25 cellular contexts compared by ENCODE assay signal in genomic region chr15:91849180-91849579, GRCh38. TPM values are rescaled to one million over a fixed set of nuclear protein-coding genes. Genes with fewer than 3 reads are reported as not detected.
A peak's percentile ranks its signal among the peaks of the same experiment; 100 is the strongest.
DNase-seq lines count a peak whose midpoint lies in the region; ATAC-seq and TF ChIP-seq lines count a peak whose summit lies in the region.
"Had no signal": no experiment of that assay in that cellular context is flagged by ENCODE, and none has a peak within 500 bp of the region (broad histone marks: within the 10 kb centered on the region; RNA-seq: fewer than 3 reads in every experiment).

No MANE protein-coding gene starts in this region.

- H3K4me1 ChIP-seq in uterus (peaks cover 5 to 7% of the 10 kb centered on the region in 2 donors), upper lobe of right lung (peaks cover 14% of the 10 kb centered on the region)

- DNase-seq in activated naive CD4-positive, alpha-beta T cell treated with anti-CD3 and anti-CD28 coated beads for 36 hours = no peak
- DNase-seq in activated naive CD4-positive, alpha-beta T cell treated with anti-CD3 and anti-CD28 coated beads, Interleukin-2, amount 10 ng/mL, durations not matched to agents 7 days and 5 days = no peak
- no peak for DNase-seq in activated naive CD8-positive, alpha-beta T cell treated with anti-CD3 and anti-CD28 coated beads for 36 hours
- DNase-seq in glomerular visceral epithelial cell (ENCODE audit: extremely low spot score) = no peak
- no peak for DNase-seq in uterus
- DNase-seq in upper lobe of right lung = no peak
- DNase-seq: activated CD4-positive, alpha-beta T cell treated with anti-CD3 and anti-CD28 coated beads, Interleukin-2, amount 50 U/mL, for 4 hours; activated CD4-positive, CD25-positive, alpha-beta regulatory T cell; activated CD8-positive, alpha-beta memory T cell treated with anti-CD3 and anti-CD28 coated beads, Interleukin-2, amount 50 U/mL, for 48 hours; CD8-positive, alpha-beta T cell; gastrocnemius medialis; NCI-H2081 treated with DMSO at 0.1 percent for 48 hours; NCI-H345; PC-9; right lobe of liver; spleen; stimulated activated CD4-positive, alpha-beta T cell treated with anti-CD3 and anti-CD28 coated beads, Interleukin-2, amount 100 ng/mL, for 24 hours had no signal

- no peak overlapping the region for H3K27ac Mint-ChIP-seq in activated naive CD4-positive, alpha-beta T cell treated with anti-CD3 and anti-CD28 coated beads for 36 hours
- no peak overlapping the region for H3K27ac Mint-ChIP-seq in activated naive CD4-positive, alpha-beta T cell treated with anti-CD3 and anti-CD28 coated beads, Interleukin-2, amount 10 ng/mL, durations not matched to agents 7 days and 5 days
- H3K27ac Mint-ChIP-seq in activated naive CD8-positive, alpha-beta T cell treated with anti-CD3 and anti-CD28 coated beads for 36 hours = no peak overlapping the region
- H3K27ac Mint-ChIP-seq: activated T-helper 2 cell treated with anti-CD3 and anti-CD28 coated beads, Interferon-gamma antibody, Interleukin-2, Interleukin-4, amounts not matched to agents 10 μg/mL and 5 μg/mL and 100 μg/mL, durations not matched to agents 14 hours and 24 hours and 36 hours; CD8-positive, alpha-beta T cell; progenitor cell of endocrine pancreas; type B pancreatic cell had no signal

- no peaks in the 10 kb centered on the region for H3K9me3 Mint-ChIP-seq in activated naive CD4-positive, alpha-beta T cell treated with anti-CD3 and anti-CD28 coated beads for 36 hours
- H3K9me3 Mint-ChIP-seq in activated naive CD4-positive, alpha-beta T cell treated with anti-CD3 and anti-CD28 coated beads, Interleukin-2, amount 10 ng/mL, durations not matched to agents 7 days and 5 days = peaks cover 3% of the 10 kb centered on the region
- no peaks in the 10 kb centered on the region for H3K9me3 Mint-ChIP-seq in activated naive CD8-positive, alpha-beta T cell treated with anti-CD3 and anti-CD28 coated beads for 36 hours
- H3K9me3 Mint-ChIP-seq: CD8-positive, alpha-beta T cell; type B pancreatic cell had no signal

- no peak for TF ChIP-seq POLR2A in uterus (IDR thresholded peaks at IDR 0.05)

- H3K4me3 Mint-ChIP-seq in activated naive CD4-positive, alpha-beta T cell treated with anti-CD3 and anti-CD28 coated beads for 36 hours = peak overlapping the region; percentile 48
- H3K4me3 Mint-ChIP-seq in activated naive CD4-positive, alpha-beta T cell treated with anti-CD3 and anti-CD28 coated beads, Interleukin-2, amount 10 ng/mL, durations not matched to agents 7 days and 5 days = no peak overlapping the region
- peak overlapping the region; percentile 40 for H3K4me3 Mint-ChIP-seq in activated naive CD8-positive, alpha-beta T cell treated with anti-CD3 and anti-CD28 coated beads for 36 hours

- no peaks in the 10 kb centered on the region for H3K9me3 ChIP-seq in uterus
- H3K9me3 ChIP-seq in upper lobe of right lung = no peaks in the 10 kb centered on the region
- H3K9me3 ChIP-seq: gastrocnemius medialis, right lobe of liver, spleen had no signal

- no peaks in the 10 kb centered on the region for H3K36me3 ChIP-seq in uterus
- no peaks in the 10 kb centered on the region for H3K36me3 ChIP-seq in upper lobe of right lung
- H3K36me3 ChIP-seq: gastrocnemius medialis, right lobe of liver, spleen had no signal

- peaks cover 23% of the 10 kb centered on the region for H3K4me1 Mint-ChIP-seq in activated naive CD4-positive, alpha-beta T cell treated with anti-CD3 and anti-CD28 coated beads for 36 hours (ENCODE audit: low read depth)
- peaks cover 35% of the 10 kb centered on the region for H3K4me1 Mint-ChIP-seq in activated naive CD4-positive, alpha-beta T cell treated with anti-CD3 and anti-CD28 coated beads, Interleukin-2, amount 10 ng/mL, durations not matched to agents 7 days and 5 days
- H3K4me1 Mint-ChIP-seq in activated naive CD8-positive, alpha-beta T cell treated with anti-CD3 and anti-CD28 coated beads for 36 hours = peaks cover 17% of the 10 kb centered on the region

- no peaks in the 10 kb centered on the region for H3K27me3 Mint-ChIP-seq in activated naive CD4-positive, alpha-beta T cell treated with anti-CD3 and anti-CD28 coated beads for 36 hours (ENCODE audit: low read depth)
- H3K27me3 Mint-ChIP-seq in activated naive CD4-positive, alpha-beta T cell treated with anti-CD3 and anti-CD28 coated beads, Interleukin-2, amount 10 ng/mL, durations not matched to agents 7 days and 5 days = peaks cover 29% of the 10 kb centered on the region
- peaks cover 17% of the 10 kb centered on the region for H3K27me3 Mint-ChIP-seq in activated naive CD8-positive, alpha-beta T cell treated with anti-CD3 and anti-CD28 coated beads for 36 hours

- intact Hi-C loops in activated naive CD4-positive, alpha-beta T cell treated with anti-CD3 and anti-CD28 coated beads for 36 hours (cut with micrococcal nuclease) = loop anchor here (1.0 kb wide), 1 partner anchor 228 kb away; no protein-coding TSS in a partner anchor
- intact Hi-C loops in uterus (cut with DNase I; ENCODE audit: low total_unique reads) = no loop called here
- intact Hi-C loops in upper lobe of right lung (cut with DNase I) = no loop called here

- H3K27me3 ChIP-seq in layer of hippocampus (ENCODE audit: control insufficient read depth, insufficient read depth, low read length) (no peaks in the 10 kb centered on the region), uterus (no peaks in the 10 kb centered on the region), upper lobe of right lung (no peaks in the 10 kb centered on the region)
- H3K27me3 ChIP-seq: gastrocnemius medialis, right lobe of liver had no signal

- CTCF ChIA-PET in activated naive CD4-positive, alpha-beta T cell treated with anti-CD3 and anti-CD28 coated beads for 36 hours (lab: Charles Lee) = interaction anchor here (0.5 to 8.3 kb wide), 23 partner anchors 14 to 574 kb away, joined by 3 to 83 read pairs (median 4); no protein-coding TSS in a partner anchor
- CTCF ChIA-PET in activated naive CD4-positive, alpha-beta T cell treated with anti-CD3 and anti-CD28 coated beads, Interleukin-2, amount 10 ng/mL, durations not matched to agents 7 days and 5 days (lab: Charles Lee) = interaction anchor here (0.6 to 7.5 kb wide), 9 partner anchors 9 to 229 kb away, joined by 3 to 61 read pairs (median 9); no protein-coding TSS in a partner anchor

- no peak overlapping the region for H3K4me3 ChIP-seq in uterus
- H3K4me3 ChIP-seq in upper lobe of right lung = no peak overlapping the region
- H3K4me3 ChIP-seq: gastrocnemius medialis, hepatocyte, PC-9, right lobe of liver, spleen had no signal

- no peak for ATAC-seq in upper lobe of right lung
- ATAC-seq: CD8-positive, alpha-beta T cell; gastrocnemius medialis; HepG2; right lobe of liver; Right ventricle myocardium inferior had no signal

- TF ChIP-seq CTCF in uterus (IDR thresholded peaks at IDR 0.05) (no peak), upper lobe of right lung (IDR thresholded peaks at IDR 0.05) (no peak)

- no peaks in the 10 kb centered on the region for H3K36me3 Mint-ChIP-seq in activated naive CD4-positive, alpha-beta T cell treated with anti-CD3 and anti-CD28 coated beads for 36 hours (ENCODE audit: low read depth)
- H3K36me3 Mint-ChIP-seq in activated naive CD4-positive, alpha-beta T cell treated with anti-CD3 and anti-CD28 coated beads, Interleukin-2, amount 10 ng/mL, durations not matched to agents 7 days and 5 days = peaks cover 1% of the 10 kb centered on the region
- H3K36me3 Mint-ChIP-seq in activated naive CD8-positive, alpha-beta T cell treated with anti-CD3 and anti-CD28 coated beads for 36 hours = no peaks in the 10 kb centered on the region

- H3K27ac ChIP-seq in layer of hippocampus (ENCODE audit: low read depth, low read length) = peak overlapping the region; percentile 41
- peak overlapping the region; percentile 58 for H3K27ac ChIP-seq in temporal lobe (ENCODE audit: low read depth, low read length)
- H3K27ac ChIP-seq in uterus = no peak overlapping the region
- H3K27ac ChIP-seq in upper lobe of right lung = no peak overlapping the region
- H3K27ac ChIP-seq: gastrocnemius medialis, hepatocyte, PC-9, right lobe of liver had no signal

RNA-seq across cellular contexts. Expression of gene SLCO3A1, which starts 4.3 kb away (rescaled TPM):
- 1 to 10 TPM; 3.1 to 3.3 TPM for total RNA-seq in activated naive CD4-positive, alpha-beta T cell treated with anti-CD3 and anti-CD28 coated beads for 36 hours
- 1 to 10 TPM; 2.0 to 2.7 TPM for total RNA-seq in activated naive CD8-positive, alpha-beta T cell treated with anti-CD3 and anti-CD28 coated beads for 36 hours
- total RNA-seq in temporal lobe = 9.3 TPM
- total RNA-seq in uterus = 10 to 100 TPM in 2 of 4 donors, 1 to 10 TPM in 2; 4.4 to 26.1 (median 9.5) TPM
- 50.6 TPM for total RNA-seq in upper lobe of right lung

Comparison
In these comparisons a context has a peak if more than half of its experiments do, and no peak if none do; other contexts are left out.
1. H3K27ac ChIP-seq: peak in layer of hippocampus (single experiment) and temporal lobe (single experiment); none in uterus (0 of 2) and upper lobe of right lung (single experiment).